Comparison of ENCODE assay signal across 15 cellular contexts in the genomic region with DNA sequence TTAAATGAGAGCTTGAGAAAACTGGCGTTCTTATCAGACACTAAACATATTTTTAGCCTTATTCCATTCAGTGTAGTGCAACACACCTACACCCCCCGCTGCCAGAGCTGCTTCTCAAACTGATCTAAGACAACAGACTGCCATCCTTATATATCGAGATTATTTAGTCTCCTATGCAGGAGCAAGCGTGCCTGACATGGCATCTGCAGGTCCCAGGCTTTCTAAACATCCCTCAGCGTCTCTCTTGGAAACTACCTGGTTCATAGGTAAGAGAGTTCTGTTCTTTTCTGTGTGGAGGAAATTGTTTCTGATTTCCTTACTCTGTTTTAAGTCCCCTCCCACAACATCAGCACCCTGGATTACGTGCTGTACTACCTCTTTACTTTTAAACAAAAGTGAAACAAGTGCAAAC.
DNase-seq lines count a peak whose midpoint lies in the region; ATAC-seq and TF ChIP-seq lines count a peak whose summit lies in the region.
"Had no signal": no experiment of that assay in that cellular context is flagged by ENCODE, and none has a peak within 500 bp of the region (broad histone marks: within the 10 kb centered on the region; RNA-seq: fewer than 3 reads in every experiment).

No MANE protein-coding gene starts in this region.

- H4K20me1 ChIP-seq in PC-3 (ENCODE audit: low read length) (no peaks in the 10 kb centered on the region), smooth muscle cell (ENCODE audit: low read depth) (no peaks in the 10 kb centered on the region)

- H3K4me1 ChIP-seq in HEK293 (ENCODE audit: control insufficient read depth, insufficient read depth, low read length) (peaks cover 14% of the 10 kb centered on the region; the same call in 1 of the 2 replicates), PC-3 (ENCODE audit: insufficient read depth, low read length) (peaks cover 64% of the 10 kb centered on the region), smooth muscle cell (ENCODE audit: low read depth) (peaks cover 21% of the 10 kb centered on the region)
- H3K4me1 ChIP-seq: lower lobe of right lung had no signal

- H3K36me3 ChIP-seq in HEK293 (ENCODE audit: control insufficient read depth in 2 of 2, insufficient read depth in 1 of 2, low read length in 2 of 2) (no peaks in the 10 kb centered on the region), PC-3 (ENCODE audit: low read depth, low read length) (no peaks in the 10 kb centered on the region), smooth muscle cell (ENCODE audit: low read depth) (no peaks in the 10 kb centered on the region)
- H3K36me3 ChIP-seq: lower lobe of right lung had no signal

- DNase-seq in PC-3 (peak; percentile 57), fibroblast of the aortic adventitia (ENCODE audit: low read depth) (no peak), smooth muscle cell (lab: John Stamatoyannopoulos, UW; ENCODE audit: unreplicated experiment) (no peak), kidney glomerular epithelial cell (lab: John Stamatoyannopoulos, UW) (no peak), NCI-H1930 (lab: John Stamatoyannopoulos, UW) (no peak), SW 1271 (lab: John Stamatoyannopoulos, UW) (no peak)
- DNase-seq in activated naive CD4-positive, alpha-beta T cell treated with Interleukin-2 at 50 U/mL for 16 hours, result no peak
- DNase-seq: activated CD4-positive, CD25-positive, alpha-beta regulatory T cell; activated naive CD4-positive, alpha-beta T cell; effector CD4-positive, alpha-beta T cell; lower lobe of right lung; NCI-H1105; NCI-H2227 treated with DMSO at 0.1 percent for 48 hours had no signal

- H3K4me2 ChIP-seq in PC-3 (ENCODE audit: low read length) (peak overlapping the region; percentile 87), smooth muscle cell (no peak overlapping the region)

- POLR2A ChIA-PET in HEK293 (lab: Yijun Ruan, JAX) (no interaction called here), PC-3 (lab: Charles Lee; ENCODE audit: unreplicated experiment) (no interaction called here)

- no peaks in the 10 kb centered on the region for H3K9me2 ChIP-seq in PC-3 (replicated peaks; ENCODE audit: low read length)

- BruUV-seq in PC-3 (replicated peaks; lab: Mats Ljungman, UMichigan), result no TSS peak

- H3F3A ChIP-seq in PC-3 (ENCODE audit: low read length, unreplicated experiment) (peaks cover 6% of the 10 kb centered on the region), smooth muscle cell (ENCODE audit: low read depth) (no peaks in the 10 kb centered on the region)

- 75% methylated on average over 6 of the region's 6 CpGs for WGBS in smooth muscle cell (ENCODE audit: low lambda C conversion rate)

- CTCF ChIA-PET in HEK293 (lab: Yijun Ruan, JAX) (interaction anchor here (1.5 kb wide), 1 partner anchor 21 kb away, joined by 4 read pairs; no protein-coding TSS in a partner anchor), PC-3 (lab: Charles Lee) (interaction anchor here (0.5 kb wide), 1 partner anchor 932 kb away, joined by 3 read pairs; no protein-coding TSS in a partner anchor)

- H3K9me3 ChIP-seq in HEK293 (ENCODE audit: control insufficient read depth, insufficient read depth, low read depth, low read length), result no peaks in the 10 kb centered on the region
- H3K9me3 ChIP-seq in PC-3 (ENCODE audit: low read length), result no peaks in the 10 kb centered on the region
- no peaks in the 10 kb centered on the region for H3K9me3 ChIP-seq in smooth muscle cell (replicated peaks; ENCODE audit: low read depth)
- H3K9me3 ChIP-seq: lower lobe of right lung had no signal

- H3K27me3 ChIP-seq in PC-3 (ENCODE audit: low read length), result no peaks in the 10 kb centered on the region
- peaks cover 6% of the 10 kb centered on the region for H3K27me3 ChIP-seq in smooth muscle cell (ENCODE audit: low read depth)

- H3K4me3 ChIP-seq in HEK293 (ENCODE audit: low read depth, low read length) (peak overlapping the region; percentile 17), PC-3 (ENCODE audit: low read length) (peak overlapping the region; percentile 66), fibroblast of the aortic adventitia (ENCODE audit: low read depth, low read length) (peak overlapping the region; percentile 28), smooth muscle cell (peak overlapping the region; percentile 28)
- H3K4me3 ChIP-seq: lower lobe of right lung had no signal

- H2AFZ ChIP-seq in PC-3 (ENCODE audit: low read length) (peak overlapping the region; percentile 87), smooth muscle cell (ENCODE audit: low read depth) (peak overlapping the region; percentile 10)

- TF ChIP-seq CTCF in HEK293 (tag by site-specific recombination; IDR thresholded peaks at IDR 0.05) (no peak), PC-3 (conservative IDR thresholded peaks at IDR 0.05; ENCODE audit: low read depth, low read length) (no peak), fibroblast of the aortic adventitia (IDR thresholded peaks at IDR 0.05; ENCODE audit: insufficient read depth, low read length) (no peak), smooth muscle cell (IDR thresholded peaks at IDR 0.05; ENCODE audit: borderline replicate concordance, insufficient read depth, poor library complexity, severe bottlenecking) (no peak)

- H3K9ac ChIP-seq in PC-3 (ENCODE audit: low read length) (peak overlapping the region; percentile 35), smooth muscle cell (ENCODE audit: low read depth) (no peak overlapping the region)

- peak; percentile 36 for ATAC-seq in PC-3
- ATAC-seq: HepG2, lower lobe of right lung had no signal

- intact Hi-C loops in PC-3 (cut with micrococcal nuclease), result loop anchor here (2.0 kb wide), 1 partner anchor 88 kb away; no protein-coding TSS in a partner anchor

- H3K27ac ChIP-seq in HEK293 (ENCODE audit: extremely low read depth, low read depth, low read length) (no peak overlapping the region; the same call in 1 of the 2 replicates), PC-3 (ENCODE audit: low read length) (peak overlapping the region; percentile 89), smooth muscle cell (ENCODE audit: low read depth) (peak overlapping the region; percentile 70)
- H3K27ac ChIP-seq: lower lobe of right lung had no signal

- H3K79me2 ChIP-seq in PC-3 (ENCODE audit: low read length) (peaks cover 12% of the 10 kb centered on the region), smooth muscle cell (ENCODE audit: low read depth) (no peaks in the 10 kb centered on the region)

TF ChIP-seq in HEK293, 187 proteins besides CTCF, POLR2A, EP300 and RAD21:
- TF ChIP-seq ZNF184 (tag by site-specific recombination; IDR thresholded peaks at IDR 0.05) (no peak), YY2 (tag by site-specific recombination; IDR thresholded peaks at IDR 0.05) (no peak), ZNF792 (tag by site-specific recombination; IDR thresholded peaks at IDR 0.05) (no peak), GLIS1 (tag by site-specific recombination; IDR thresholded peaks at IDR 0.05) (no peak), SP3 (tag by site-specific recombination; IDR thresholded peaks at IDR 0.05) (no peak), ZNF670 (tag by site-specific recombination; IDR thresholded peaks at IDR 0.05; ENCODE audit: low read depth) (no peak), ZNF560 (tag by site-specific recombination; IDR thresholded peaks at IDR 0.05; ENCODE audit: borderline replicate concordance) (no peak), ZNF335 (tag by site-specific recombination; conservative IDR thresholded peaks at IDR 0.05) (0 out of 2 replicates have a peak, but pooled peaks have one; percentile 2)
